ENCODE assay signal across 8 cellular contexts in the genomic region with DNA sequence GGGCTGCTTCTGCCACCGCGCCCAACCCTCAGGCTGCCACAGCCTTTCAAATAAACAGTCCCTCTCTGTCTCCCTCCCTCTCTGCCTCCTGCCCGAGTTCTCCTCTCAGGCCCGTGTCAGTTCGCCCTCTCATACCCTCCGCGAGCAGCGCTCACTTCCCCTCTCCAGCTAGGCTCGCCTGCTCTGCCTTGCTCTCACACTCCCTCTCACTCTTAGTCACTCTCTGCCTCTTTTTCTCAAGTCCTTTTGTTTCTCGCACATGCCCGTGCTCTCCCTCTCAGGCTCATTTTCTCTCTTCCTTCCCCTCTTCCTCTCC. TPM values are rescaled to one million over a fixed set of nuclear protein-coding genes. Genes with fewer than 3 reads are reported as not detected.
DNase-seq lines count a peak whose midpoint lies in the region; ATAC-seq and TF ChIP-seq lines count a peak whose summit lies in the region.

No MANE protein-coding gene starts in this region.

- ATAC-seq in HG02852 (IDR thresholded peaks at IDR 0.05; ENCODE audit: unreplicated experiment) (peak; percentile 38), left colon (peak; percentile 20), GM19452 (IDR thresholded peaks at IDR 0.05; ENCODE audit: unreplicated experiment) (no peak), HG02840 (IDR thresholded peaks at IDR 0.05; ENCODE audit: low FRiP score, unreplicated experiment) (no peak)

- DNase-seq in GM06990 (ENCODE audit: extremely low read depth, insufficient read length) (peak; percentile 22), RPMI7951 (ENCODE audit: low read depth) (peak; percentile 63), cardiac fibroblast (ENCODE audit: low read depth in 2 of 2) (peak; percentile 78 to 80), left colon (peak in 1 of 2 donors; percentile 57)
- DNase-seq in stimulated activated CD4-positive, alpha-beta T cell treated with anti-CD3 and anti-CD28 coated beads, Interleukin-4, amount 100 ng/mL, for 1 hour: peak; percentile 13

- TF ChIP-seq CTCF in GM06990 (IDR thresholded peaks at IDR 0.05; ENCODE audit: insufficient read depth, low read length, poor library complexity, severe bottlenecking) (no peak), cardiac fibroblast (IDR thresholded peaks at IDR 0.05; ENCODE audit: low read depth, low read length) (no peak)

- peaks cover 1% of the 10 kb centered on the region for H3K27me3 ChIP-seq in GM06990 (replicated peaks; ENCODE audit: control insufficient read depth, insufficient read depth, low read length)

- intact Hi-C loops in left colon (cut with DNase I, micrococcal nuclease): no loop called here

- H3K36me3 ChIP-seq in GM06990 (ENCODE audit: control insufficient read depth, insufficient read depth, low read length): no peaks in the 10 kb centered on the region

- no peak overlapping the region for H3K4me3 ChIP-seq in GM06990 (replicated peaks; ENCODE audit: low read depth, low read length)
- peak overlapping the region; percentile 70 to 94 for H3K4me3 ChIP-seq in cardiac fibroblast (replicated peaks in 1 of 2; ENCODE audit: low read depth in 2 of 2, low read length in 2 of 2)

RNA-seq across cellular contexts. Expression of a gene that starts 3.2 kb away (rescaled TPM):
- 10.1 and 15.1 TPM in 2 replicates for total RNA-seq in RPMI7951 (2014; rRNA removed; shearing (Covaris generic))
- total RNA-seq in left colon: 10 to 100 TPM; 68.5 to 80.0 TPM

Comparison
In these comparisons a context has a peak if more than half of its experiments do, and no peak if none do; other contexts are left out.
1. ATAC-seq: peak in HG02852 (single experiment) and left colon (single experiment); none in GM19452 (single experiment) and HG02840 (single experiment).